ENCODE assay signal across 25 cellular contexts in genomic region chr3:174186339-174186984, GRCh38.
"Had no signal": no experiment of that assay in that cellular context is flagged by ENCODE, and none has a peak within 500 bp of the region (broad histone marks: within the 10 kb centered on the region; RNA-seq: fewer than 3 reads in every experiment).

No MANE protein-coding gene starts in this region.

- H3K4me1 ChIP-seq: colonic mucosa, parathyroid adenoma, right lobe of liver, thyroid gland had no signal

- H3K4me3 Mint-ChIP-seq: dendritic cell treated with granulocyte-macrophage colony-stimulating factor and Interleukin-4, amounts not matched to agents 40 ng/mL and 50 ng/mL, for 4 days; mesothelial cell of epicardium; naive B cell; natural killer cell treated with Interleukin-12 subunit alpha and Interleukin-12 subunit beta and Interleukin-15 and Interleukin-18, amount 100 ng/mL, for 72 hours; neural crest cell; stimulated activated effector memory CD8-positive, alpha-beta T cell treated with anti-CD3 and anti-CD28 coated beads, Interleukin-12 subunit alpha, Interleukin-12 subunit beta, amount 100 ng/mL, for 72 hours had no signal

- H3K4me2 ChIP-seq: smooth muscle cell had no signal

- H3K27me3 Mint-ChIP-seq: dendritic cell treated with granulocyte-macrophage colony-stimulating factor and Interleukin-4, amounts not matched to agents 40 ng/mL and 50 ng/mL, for 4 days; naive B cell; natural killer cell treated with Interleukin-12 subunit alpha and Interleukin-12 subunit beta and Interleukin-15 and Interleukin-18, amount 100 ng/mL, for 72 hours; progenitor cell of endocrine pancreas had no signal

- H3K4me1 Mint-ChIP-seq: naive B cell; neural crest cell; stimulated activated effector memory CD8-positive, alpha-beta T cell treated with anti-CD3 and anti-CD28 coated beads, Interleukin-12 subunit alpha, Interleukin-12 subunit beta, amount 100 ng/mL, for 72 hours had no signal

- H3K9me3 Mint-ChIP-seq: dendritic cell treated with granulocyte-macrophage colony-stimulating factor and Interleukin-4, amounts not matched to agents 40 ng/mL and 50 ng/mL, for 4 days; mesothelial cell of epicardium; neural crest cell had no signal

- H2AFZ ChIP-seq: parathyroid adenoma had no signal

- DNase-seq: colonic mucosa; effector memory CD4-positive, alpha-beta T cell; erythroblast; esophagus squamous epithelium; mesenchymal stem cell; mucosa of descending colon; naive B cell; right lobe of liver; stimulated activated CD4-positive, alpha-beta T cell treated with anti-CD3 and anti-CD28 coated beads, Interleukin-12 subunit alpha, Interleukin-12 subunit beta, amount 100 ng/mL, for 4 hours; stimulated activated CD4-positive, alpha-beta T cell treated with anti-CD3 and anti-CD28 coated beads, Interleukin-1b, Interleukin-23, amount 100 ng/mL, for 48 hours; stimulated activated CD4-positive, alpha-beta T cell treated with anti-CD3 and anti-CD28 coated beads, Interleukin-4, amount 100 ng/mL, for 1 hour; stimulated activated naive CD4-positive, alpha-beta T cell treated with Interleukin-2 at 50 U/mL for 16 hours; stomach; thyroid gland; trophoblast cell had no signal

- H3K27ac ChIP-seq: colonic mucosa, esophagus squamous epithelium, parathyroid adenoma, right lobe of liver, stomach, thyroid gland had no signal

- H3K27ac Mint-ChIP-seq: dendritic cell treated with granulocyte-macrophage colony-stimulating factor and Interleukin-4, amounts not matched to agents 40 ng/mL and 50 ng/mL, for 4 days; mesothelial cell of epicardium; naive B cell; natural killer cell treated with Interleukin-12 subunit alpha and Interleukin-12 subunit beta and Interleukin-15 and Interleukin-18, amount 100 ng/mL, for 72 hours; progenitor cell of endocrine pancreas; stimulated activated effector memory CD8-positive, alpha-beta T cell treated with anti-CD3 and anti-CD28 coated beads, Interleukin-12 subunit alpha, Interleukin-12 subunit beta, amount 100 ng/mL, for 72 hours had no signal

- H3K36me3 ChIP-seq: colonic mucosa, esophagus squamous epithelium, right lobe of liver, stomach, thyroid gland had no signal

- H3K79me2 ChIP-seq: parathyroid adenoma had no signal

- ATAC-seq: left lobe of liver; mucosa of descending colon; natural killer cell treated with Interleukin-12 subunit alpha and Interleukin-12 subunit beta and Interleukin-15 and Interleukin-18, amount 100 ng/mL, for 72 hours; right lobe of liver; stimulated activated effector memory CD8-positive, alpha-beta T cell treated with anti-CD3 and anti-CD28 coated beads, Interleukin-12 subunit alpha, Interleukin-12 subunit beta, amount 100 ng/mL, for 72 hours had no signal

- H3K4me3 ChIP-seq: colonic mucosa, esophagus squamous epithelium, lung, mucosa of descending colon, right lobe of liver, smooth muscle cell, stomach, thyroid gland had no signal

- H3K36me3 Mint-ChIP-seq: mesothelial cell of epicardium; naive B cell; natural killer cell treated with Interleukin-12 subunit alpha and Interleukin-12 subunit beta and Interleukin-15 and Interleukin-18, amount 100 ng/mL, for 72 hours; stimulated activated effector memory CD8-positive, alpha-beta T cell treated with anti-CD3 and anti-CD28 coated beads, Interleukin-12 subunit alpha, Interleukin-12 subunit beta, amount 100 ng/mL, for 72 hours had no signal

- H3K9me3 ChIP-seq: colonic mucosa, esophagus squamous epithelium, mucosa of descending colon, right lobe of liver, stomach, thyroid gland had no signal

- H3K27me3 ChIP-seq: colonic mucosa, esophagus squamous epithelium, right lobe of liver, stomach, thyroid gland had no signal
